ENCODE assay signal across 24 cellular contexts in the genomic region with DNA sequence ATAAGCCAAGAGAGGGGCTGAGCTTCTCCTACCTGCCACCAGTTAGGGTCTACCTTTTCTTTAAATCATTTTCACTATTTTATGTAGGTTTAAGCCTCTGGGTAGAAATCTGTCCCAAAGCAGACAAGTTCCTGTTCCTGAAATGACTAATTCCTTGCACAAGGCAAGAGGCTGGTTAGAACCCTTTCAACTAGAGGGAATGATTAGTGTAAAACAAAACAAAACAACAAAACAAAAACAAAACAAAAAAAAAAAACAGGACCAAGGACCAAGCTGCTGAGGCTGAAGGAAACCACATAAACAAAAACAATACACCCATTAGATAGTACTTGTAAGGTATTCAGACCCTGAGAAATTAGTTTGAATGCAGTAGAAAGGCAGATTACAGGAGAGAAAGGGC.
A peak's percentile ranks its signal among the peaks of the same experiment; 100 is the strongest.
DNase-seq lines count a peak whose midpoint lies in the region; ATAC-seq, FAIRE-seq and TF ChIP-seq lines count a peak whose summit lies in the region.
"Had no signal": no experiment of that assay in that cellular context is flagged by ENCODE, and none has a peak within 500 bp of the region (broad histone marks: within the 10 kb centered on the region; RNA-seq: fewer than 3 reads in every experiment).

No MANE protein-coding gene starts in this region.

- ATAC-seq in HG03378 (IDR thresholded peaks at IDR 0.05; ENCODE audit: unreplicated experiment) (no peak), Right ventricle myocardium inferior (no peak)
- ATAC-seq: activated CD8-positive, alpha-beta T cell treated with anti-CD3 and anti-CD28 coated beads for 36 hours; naive thymus-derived CD4-positive, alpha-beta T cell; T-cell; upper lobe of right lung had no signal

- FAIRE-seq in bronchial epithelial cell (lab: Jason Lieb, UNC), result no peak
- FAIRE-seq: D721Med, GM12891 had no signal

- peak overlapping the region; percentile 37 for H3K4me2 ChIP-seq in neural cell (ENCODE audit: low read length)

- no peak for TF ChIP-seq EP300 in neural cell (conservative IDR thresholded peaks at IDR 0.05; ENCODE audit: poor library complexity, severe bottlenecking)

- TF ChIP-seq RAD21 in neural cell (conservative IDR thresholded peaks at IDR 0.05), result no peak

- TF ChIP-seq CTCF in bronchial epithelial cell (IDR thresholded peaks at IDR 0.05; ENCODE audit: insufficient read depth, low read length, severe bottlenecking), result no peak
- TF ChIP-seq CTCF in neural cell (IDR thresholded peaks at IDR 0.05; ENCODE audit: poor library complexity, severe bottlenecking), result no peak

- H2AFZ ChIP-seq in neural cell (ENCODE audit: low read depth, low read length), result no peak overlapping the region

- H3K27ac ChIP-seq in neural cell (ENCODE audit: low read length), result no peak overlapping the region
- H3K27ac ChIP-seq: RWPE1 had no signal

- DNase-seq in ELR (ENCODE audit: low read depth), result peak; percentile 45
- DNase-seq in MV-4-11 (lab: John Stamatoyannopoulos, UW), result peak; percentile 60
- DNase-seq in bronchial epithelial cell (ENCODE audit: low read depth), result peak; percentile 52
- no peak for DNase-seq in Right ventricle myocardium inferior (ENCODE audit: missing footprints)
- DNase-seq in islet precursor cell, result no peak
- DNase-seq: activated CD8-positive, alpha-beta T cell treated with anti-CD3 and anti-CD28 coated beads for 36 hours; activated naive CD4-positive, alpha-beta T cell treated with anti-CD3 and anti-CD28 coated beads for 36 hours; activated T-cell treated with anti-CD3 and anti-CD28 coated beads, Interleukin-2, amount 50 U/mL, for 1 hour; aorta; foreskin fibroblast; GF-D8; HCEC 1CT; hippocampal formation; mammary epithelial cell; naive thymus-derived CD4-positive, alpha-beta T cell; NCI-H146; stomach; T-cell; upper lobe of right lung had no signal

- H4K20me1 ChIP-seq in neural cell (ENCODE audit: insufficient read depth), result no peaks in the 10 kb centered on the region

- H3K27me3 ChIP-seq in bronchial epithelial cell (ENCODE audit: control insufficient read depth, insufficient read depth, low read length) (no peaks in the 10 kb centered on the region), neural cell (ENCODE audit: insufficient read depth, low read depth, low read length) (no peaks in the 10 kb centered on the region)
- H3K27me3 ChIP-seq: stomach, upper lobe of right lung had no signal

- no peaks in the 10 kb centered on the region for H3F3A ChIP-seq in neural cell (ENCODE audit: insufficient read depth, low read length, poor library complexity, severe bottlenecking)

- H3K79me2 ChIP-seq in neural cell (replicated peaks; ENCODE audit: insufficient read depth, low read length), result peaks cover 26% of the 10 kb centered on the region

- H3K9me2 ChIP-seq in neural cell (ENCODE audit: insufficient read depth, low read length), result no peaks in the 10 kb centered on the region

- intact Hi-C loops in Right ventricle myocardium inferior (cut with DNase I), result no loop called here

- H3K36me3 ChIP-seq in bronchial epithelial cell (ENCODE audit: control insufficient read depth, insufficient read depth, low read length) (no peaks in the 10 kb centered on the region), neural cell (ENCODE audit: insufficient read depth, low read length) (no peaks in the 10 kb centered on the region)
- H3K36me3 ChIP-seq: stomach, upper lobe of right lung had no signal

- H3K4me3 ChIP-seq in bronchial epithelial cell (ENCODE audit: low read depth, low read length), result no peak overlapping the region
- H3K4me3 ChIP-seq in neural cell (ENCODE audit: low read length), result no peak overlapping the region
- H3K4me3 ChIP-seq: stomach, upper lobe of right lung had no signal

- H3K9me3 ChIP-seq in neural cell (ENCODE audit: low read length), result no peaks in the 10 kb centered on the region
- H3K9me3 ChIP-seq: stomach, upper lobe of right lung had no signal

- H3K9ac ChIP-seq in neural cell (ENCODE audit: low read length), result no peak overlapping the region

TF ChIP-seq in neural cell, 6 proteins besides CTCF, POLR2A, EP300 and RAD21:
- TF ChIP-seq, protein P1, sequence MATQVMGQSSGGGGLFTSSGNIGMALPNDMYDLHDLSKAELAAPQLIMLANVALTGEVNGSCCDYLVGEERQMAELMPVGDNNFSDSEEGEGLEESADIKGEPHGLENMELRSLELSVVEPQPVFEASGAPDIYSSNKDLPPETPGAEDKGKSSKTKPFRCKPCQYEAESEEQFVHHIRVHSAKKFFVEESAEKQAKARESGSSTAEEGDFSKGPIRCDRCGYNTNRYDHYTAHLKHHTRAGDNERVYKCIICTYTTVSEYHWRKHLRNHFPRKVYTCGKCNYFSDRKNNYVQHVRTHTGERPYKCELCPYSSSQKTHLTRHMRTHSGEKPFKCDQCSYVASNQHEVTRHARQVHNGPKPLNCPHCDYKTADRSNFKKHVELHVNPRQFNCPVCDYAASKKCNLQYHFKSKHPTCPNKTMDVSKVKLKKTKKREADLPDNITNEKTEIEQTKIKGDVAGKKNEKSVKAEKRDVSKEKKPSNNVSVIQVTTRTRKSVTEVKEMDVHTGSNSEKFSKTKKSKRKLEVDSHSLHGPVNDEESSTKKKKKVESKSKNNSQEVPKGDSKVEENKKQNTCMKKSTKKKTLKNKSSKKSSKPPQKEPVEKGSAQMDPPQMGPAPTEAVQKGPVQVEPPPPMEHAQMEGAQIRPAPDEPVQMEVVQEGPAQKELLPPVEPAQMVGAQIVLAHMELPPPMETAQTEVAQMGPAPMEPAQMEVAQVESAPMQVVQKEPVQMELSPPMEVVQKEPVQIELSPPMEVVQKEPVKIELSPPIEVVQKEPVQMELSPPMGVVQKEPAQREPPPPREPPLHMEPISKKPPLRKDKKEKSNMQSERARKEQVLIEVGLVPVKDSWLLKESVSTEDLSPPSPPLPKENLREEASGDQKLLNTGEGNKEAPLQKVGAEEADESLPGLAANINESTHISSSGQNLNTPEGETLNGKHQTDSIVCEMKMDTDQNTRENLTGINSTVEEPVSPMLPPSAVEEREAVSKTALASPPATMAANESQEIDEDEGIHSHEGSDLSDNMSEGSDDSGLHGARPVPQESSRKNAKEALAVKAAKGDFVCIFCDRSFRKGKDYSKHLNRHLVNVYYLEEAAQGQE (IDR thresholded peaks at IDR 0.05; ENCODE audit: borderline replicate concordance), result no peak
- TF ChIP-seq TAF1 (IDR thresholded peaks at IDR 0.05; ENCODE audit: low read depth), result no peak
- no peak for TF ChIP-seq EZH2 (IDR thresholded peaks at IDR 0.05; ENCODE audit: borderline replicate concordance, insufficient read depth, low read length, poor library complexity, severe bottlenecking)
- TF ChIP-seq MXI1 (conservative IDR thresholded peaks at IDR 0.05; ENCODE audit: poor library complexity, severe bottlenecking), result no peak
- TF ChIP-seq POLR2AphosphoS5 (IDR thresholded peaks at IDR 0.05), result no peak
- TF ChIP-seq SMC3 (conservative IDR thresholded peaks at IDR 0.05; ENCODE audit: poor library complexity), result no peak
TF ChIP-seq in neural cell: peak in this region for 0.

Comparison
In these comparisons a context has a peak if more than half of its experiments do, and no peak if none do; other contexts are left out.
1. DNase-seq: peak in ELR (single experiment), MV-4-11 (single experiment) and bronchial epithelial cell (single experiment); none in Right ventricle myocardium inferior (single experiment) and islet precursor cell (single experiment).